ENCODE assay signal across 9 cellular contexts in the genomic region with DNA sequence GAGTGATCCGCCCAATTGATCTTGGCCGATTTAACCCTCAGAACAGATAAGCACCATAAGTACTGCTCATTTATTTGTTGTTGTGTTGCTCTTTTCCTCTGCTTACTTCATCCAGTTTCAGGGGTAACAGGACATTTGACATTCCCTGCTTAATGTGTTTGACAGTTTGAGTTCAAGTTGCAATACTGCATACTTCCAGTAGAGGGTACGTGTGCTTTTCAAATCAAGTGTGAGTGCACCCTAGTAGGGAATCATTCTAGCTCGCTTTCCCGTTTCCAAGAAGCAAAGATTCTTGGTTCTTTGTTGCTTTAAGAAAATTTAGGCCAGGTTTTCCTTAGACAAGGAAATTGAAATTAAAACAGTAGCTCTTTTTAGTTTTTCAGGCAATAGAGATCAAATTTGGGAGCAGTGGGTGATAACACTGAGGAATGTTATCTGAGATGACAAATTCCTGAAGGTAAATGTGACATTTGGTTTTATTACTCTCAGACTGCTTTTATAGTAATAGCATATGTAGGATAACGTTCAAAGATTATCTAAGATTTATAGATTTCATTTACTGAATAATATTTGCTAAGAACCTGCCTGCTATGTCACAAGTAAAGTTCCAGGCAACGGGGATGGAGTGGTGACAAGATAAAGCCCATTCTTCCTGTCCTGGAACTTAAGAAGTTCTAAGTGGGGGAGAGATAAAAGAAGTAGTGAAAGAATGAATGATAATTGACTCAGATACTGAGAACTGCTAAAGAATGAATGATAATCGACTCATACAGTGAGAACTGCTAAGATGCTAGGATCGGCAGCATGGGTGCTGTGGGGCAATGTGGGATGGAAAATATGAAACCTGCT.
A peak's percentile ranks its signal among the peaks of the same experiment; 100 is the strongest.
DNase-seq lines count a peak whose midpoint lies in the region; ATAC-seq, FAIRE-seq and TF ChIP-seq lines count a peak whose summit lies in the region.
"Had no signal": no experiment of that assay in that cellular context is flagged by ENCODE, and none has a peak within 500 bp of the region (broad histone marks: within the 10 kb centered on the region; RNA-seq: fewer than 3 reads in every experiment).

No MANE protein-coding gene starts in this region.

- WGBS in H1 (ENCODE audit: extremely low coverage in 1 of 2, insufficient coverage in 1 of 2, insufficient read length in 1 of 2, insufficient replicate concordance in 2 of 2, low coverage in 1 of 2, low lambda C conversion rate in 2 of 2, missing lambda C conversion rate in 1 of 2), 2 experiments: 45% methylated on average over 9 of the region's 9 CpGs; no CpG with 5 or more reads in 1 of the 2 experiments

- H3K79me2 ChIP-seq in H1 (ENCODE audit: control insufficient read depth in 1 of 2, insufficient read depth in 2 of 2, low read length in 2 of 2): no peaks in the 10 kb centered on the region

- no peak overlapping the region for H3K56ac ChIP-seq in H1 (replicated peaks; ENCODE audit: insufficient read length, low read depth, low read length)

- no peak overlapping the region for H2AFZ ChIP-seq in H1 (ENCODE audit: low read length)

- peak; percentile 99 for FAIRE-seq in H1 (lab: Jason Lieb, UNC)

- H4K20me1 ChIP-seq in H1 (replicated peaks in 1 of 2; ENCODE audit: control insufficient read depth in 1 of 2, insufficient read depth in 2 of 2, low read length in 2 of 2): no peaks in the 10 kb centered on the region

- H4K8ac ChIP-seq in H1 (ENCODE audit: extremely low read depth, insufficient read depth, low read length): no peak overlapping the region

- H2BK120ac ChIP-seq in H1 (replicated peaks; ENCODE audit: low read depth, low read length): no peak overlapping the region

- no peak overlapping the region for H3K4me2 ChIP-seq in H1 (ENCODE audit: insufficient read depth in 1 of 2, low read depth in 2 of 2, low read length in 2 of 2)

- peaks cover 14% of the 10 kb centered on the region for H3K4me1 Mint-ChIP-seq in mesothelial cell of epicardium

- no peak overlapping the region for H3K27ac Mint-ChIP-seq in mesothelial cell of epicardium

- DNase-seq in COLO668 (lab: John Stamatoyannopoulos, UW; ENCODE audit: unreplicated experiment): peak; percentile 18
- DNase-seq in NT2/D1 (ENCODE audit: low read depth, low spot score): peak; percentile 54
- no peak for DNase-seq in H1 (ENCODE audit: low read depth in 1 of 2, low spot score in 2 of 2)
- no peak for DNase-seq in mesothelial cell of epicardium (ENCODE audit: low spot score in 2 of 2, unreplicated experiment in 2 of 2)
- DNase-seq in activated T-cell treated with anti-CD3 and anti-CD28 coated beads for 4 hours: no peak
- DNase-seq in mesenteric fat pad (ENCODE audit: low spot score): no peak

- H3K79me1 ChIP-seq in H1 (ENCODE audit: low read depth, low read length): no peaks in the 10 kb centered on the region

- no peak overlapping the region for H3K14ac ChIP-seq in H1 (ENCODE audit: insufficient read length)

- TF ChIP-seq CTCF in H1 (IDR thresholded peaks at IDR 0.05; ENCODE audit: control extremely low read depth in 1 of 3, insufficient read depth in 1 of 3, low read depth in 1 of 3, low read length in 3 of 3): peak in 2 of 3 experiments; percentile 72 to 92; a peak in 3 of 4 replicates
- TF ChIP-seq CTCF in mesothelial cell of epicardium (IDR thresholded peaks at IDR 0.05; ENCODE audit: unreplicated experiment): peak; percentile 97

- TF ChIP-seq POLR2A in H1 (IDR thresholded peaks at IDR 0.05; ENCODE audit: control extremely low read depth in 1 of 2, low read depth in 2 of 2, low read length in 2 of 2): no peak

- ATAC-seq in GM18870 (IDR thresholded peaks at IDR 0.05; ENCODE audit: unreplicated experiment) (peak; percentile 79), HG03378 (IDR thresholded peaks at IDR 0.05; ENCODE audit: unreplicated experiment) (peak; percentile 77)

- H2BK12ac ChIP-seq in H1 (ENCODE audit: low read depth, low read length): no peak overlapping the region

- no peak overlapping the region for H3K4ac ChIP-seq in H1 (replicated peaks; ENCODE audit: insufficient read length, low read depth, low read length)

- H3K36me3 ChIP-seq in NT2/D1 (ENCODE audit: insufficient read depth, insufficient read length, low read length) (no peaks in the 10 kb centered on the region), H1 (ENCODE audit: control insufficient read depth in 2 of 4, insufficient read depth in 4 of 4, low read length in 3 of 4) (no peaks in the 10 kb centered on the region)

- H3K9me3 Mint-ChIP-seq in mesothelial cell of epicardium: no peaks in the 10 kb centered on the region

- H2BK15ac ChIP-seq in H1 (ENCODE audit: low read length): no peak overlapping the region

- H3K23ac ChIP-seq in H1 (ENCODE audit: insufficient read length): no peak overlapping the region

- H3K27ac ChIP-seq in H1 (ENCODE audit: low read depth, low read length): no peak overlapping the region
- H3K27ac ChIP-seq: SK-N-MC had no signal

- H3K4me3 Mint-ChIP-seq in mesothelial cell of epicardium: no peak overlapping the region

- no peaks in the 10 kb centered on the region for H3K36me3 Mint-ChIP-seq in mesothelial cell of epicardium

- peaks cover 40% of the 10 kb centered on the region for H3K27me3 Mint-ChIP-seq in mesothelial cell of epicardium (ENCODE audit: low read depth)

- H2BK5ac ChIP-seq in H1 (ENCODE audit: low read depth, low read length): no peak overlapping the region

- H3K27me3 ChIP-seq in NT2/D1 (ENCODE audit: insufficient read depth, insufficient read length): no peaks in the 10 kb centered on the region
- no peaks in the 10 kb centered on the region for H3K27me3 ChIP-seq in H1 (replicated peaks in 1 of 4; ENCODE audit: control insufficient read depth in 3 of 4, extremely low read depth in 1 of 4, insufficient read depth in 3 of 4, low read length in 3 of 4)

- TF ChIP-seq EP300 in H1 (IDR thresholded peaks at IDR 0.05; ENCODE audit: borderline replicate concordance in 1 of 2, low read depth in 2 of 2, low read length in 2 of 2): no peak

- CTCF ChIA-PET in H1 (lab: Charles Lee; ENCODE audit: partially characterized antibody): interaction anchor here (0.6 to 10.0 kb wide), 61 partner anchors 9 to 571 kb away, joined by 3 to 96 read pairs (median 5); a partner anchor contains a TSS

- H3K4me1 ChIP-seq in NT2/D1 (ENCODE audit: insufficient read depth, insufficient read length) (no peaks in the 10 kb centered on the region), H1 (replicated peaks in 1 of 4; ENCODE audit: control insufficient read depth in 3 of 4, insufficient read depth in 4 of 4, low read length in 3 of 4) (no peaks in the 10 kb centered on the region)

- H3K9me3 ChIP-seq in NT2/D1 (ENCODE audit: insufficient read depth, low read length) (no peaks in the 10 kb centered on the region), H1 (ENCODE audit: insufficient read depth in 2 of 2, low read depth in 1 of 2, low read length in 1 of 2) (no peaks in the 10 kb centered on the region)

- no peak overlapping the region for H3K4me3 ChIP-seq in NT2/D1 (ENCODE audit: insufficient read length, low read depth)
- H3K4me3 ChIP-seq in H1 (ENCODE audit: extremely low read depth in 1 of 4, insufficient read depth in 2 of 4, low read depth in 3 of 4, low read length in 4 of 4): no peak overlapping the region
- H3K4me3 ChIP-seq: SK-N-MC had no signal

- no peak overlapping the region for H4K5ac ChIP-seq in H1 (ENCODE audit: insufficient read length, low read depth, low read length)

- no peak overlapping the region for H2AK5ac ChIP-seq in H1 (ENCODE audit: low read depth, low read length)

- POLR2A ChIA-PET in H1 (lab: Charles Lee; ENCODE audit: partially characterized antibody): interaction anchor here (1.7 kb wide), 1 partner anchor 311 kb away, joined by 6 read pairs; no protein-coding TSS in a partner anchor

- no peak overlapping the region for H3K18ac ChIP-seq in H1 (ENCODE audit: extremely low read depth, low read length)

- no peak overlapping the region for H2BK20ac ChIP-seq in H1 (ENCODE audit: low read length)

- TF ChIP-seq RAD21 in H1 (IDR thresholded peaks at IDR 0.05 in 1 of 2, conservative IDR thresholded peaks at IDR 0.05 in 1 of 2; ENCODE audit: low read depth in 2 of 2, low read length in 2 of 2): peak; percentile 96 to 97

- H3K9ac ChIP-seq in NT2/D1 (ENCODE audit: insufficient read length, low read depth) (no peak overlapping the region), H1 (replicated peaks in 1 of 4; ENCODE audit: extremely low read depth in 1 of 4, low read depth in 3 of 4, low read length in 3 of 4) (no peak overlapping the region)

- no peak overlapping the region for H4K91ac ChIP-seq in H1 (replicated peaks; ENCODE audit: insufficient read length, low read length)

- H3K23me2 ChIP-seq in H1 (ENCODE audit: low read depth, low read length): no peaks in the 10 kb centered on the region

TF ChIP-seq in H1, 55 proteins besides CTCF, POLR2A, EP300 and RAD21:
- TF ChIP-seq TBP (IDR thresholded peaks at IDR 0.05; ENCODE audit: low read depth, low read length) (no peak), TEAD4 (IDR thresholded peaks at IDR 0.05; ENCODE audit: low read depth, low read length) (0 out of 2 replicates have a peak, but pooled peaks have one; percentile 36), SIN3A (conservative IDR thresholded peaks at IDR 0.05 in 1 of 2, IDR thresholded peaks at IDR 0.05 in 1 of 2; ENCODE audit: low read depth in 1 of 2, low read length in 2 of 2) (0 out of 4 replicates have a peak, but pooled peaks of 1 of the 2 experiments have one; percentile 64)

Comparison
In these comparisons a context has a peak if more than half of its experiments do, and no peak if none do; other contexts are left out.
1. DNase-seq: peak in COLO668 (single experiment) and NT2/D1 (single experiment); none in H1 (0 of 2), mesothelial cell of epicardium (0 of 2), activated T-cell treated with anti-CD3 and anti-CD28 coated beads for 4 hours (single experiment) and mesenteric fat pad (single experiment).